ENCODE assay signal across 8 cellular contexts in the genomic region with DNA sequence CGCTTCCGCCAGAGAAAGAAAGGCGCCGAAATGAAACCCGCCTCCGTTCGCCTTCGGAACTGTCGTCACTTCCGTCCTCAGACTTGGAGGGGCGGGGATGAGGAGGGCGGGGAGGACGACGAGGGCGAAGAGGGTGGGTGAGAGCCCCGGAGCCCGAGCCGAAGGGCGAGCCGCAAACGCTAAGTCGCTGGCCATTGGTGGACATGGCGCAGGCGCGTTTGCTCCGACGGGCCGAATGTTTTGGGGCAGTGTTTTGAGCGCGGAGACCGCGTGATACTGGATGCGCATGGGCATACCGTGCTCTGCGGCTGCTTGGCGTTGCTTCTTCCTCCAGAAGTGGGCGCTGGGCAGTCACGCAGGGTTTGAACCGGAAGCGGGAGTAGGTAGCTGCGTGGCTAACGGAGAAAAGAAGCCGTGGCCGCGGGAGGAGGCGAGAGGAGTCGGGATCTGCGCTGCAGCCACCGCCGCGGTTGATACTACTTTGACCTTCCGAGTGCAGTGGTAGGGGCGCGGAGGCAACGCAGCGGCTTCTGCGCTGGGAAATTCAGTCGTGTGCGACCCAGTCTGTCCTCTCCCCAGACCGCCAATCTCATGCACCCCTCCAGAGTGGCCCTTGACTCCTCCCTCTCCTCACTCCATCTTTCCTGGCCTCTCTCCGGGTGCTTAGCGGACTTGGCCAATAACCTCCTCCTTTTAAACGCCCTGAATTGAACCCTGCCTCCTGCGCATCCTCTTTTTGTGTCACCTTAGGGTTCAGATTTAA. TPM values are rescaled to one million over a fixed set of nuclear protein-coding genes. Genes with fewer than 3 reads are reported as not detected.
A peak's percentile ranks its signal among the peaks of the same experiment; 100 is the strongest.
DNase-seq lines count a peak whose midpoint lies in the region; ATAC-seq, FAIRE-seq and TF ChIP-seq lines count a peak whose summit lies in the region.

A gene with protein sequence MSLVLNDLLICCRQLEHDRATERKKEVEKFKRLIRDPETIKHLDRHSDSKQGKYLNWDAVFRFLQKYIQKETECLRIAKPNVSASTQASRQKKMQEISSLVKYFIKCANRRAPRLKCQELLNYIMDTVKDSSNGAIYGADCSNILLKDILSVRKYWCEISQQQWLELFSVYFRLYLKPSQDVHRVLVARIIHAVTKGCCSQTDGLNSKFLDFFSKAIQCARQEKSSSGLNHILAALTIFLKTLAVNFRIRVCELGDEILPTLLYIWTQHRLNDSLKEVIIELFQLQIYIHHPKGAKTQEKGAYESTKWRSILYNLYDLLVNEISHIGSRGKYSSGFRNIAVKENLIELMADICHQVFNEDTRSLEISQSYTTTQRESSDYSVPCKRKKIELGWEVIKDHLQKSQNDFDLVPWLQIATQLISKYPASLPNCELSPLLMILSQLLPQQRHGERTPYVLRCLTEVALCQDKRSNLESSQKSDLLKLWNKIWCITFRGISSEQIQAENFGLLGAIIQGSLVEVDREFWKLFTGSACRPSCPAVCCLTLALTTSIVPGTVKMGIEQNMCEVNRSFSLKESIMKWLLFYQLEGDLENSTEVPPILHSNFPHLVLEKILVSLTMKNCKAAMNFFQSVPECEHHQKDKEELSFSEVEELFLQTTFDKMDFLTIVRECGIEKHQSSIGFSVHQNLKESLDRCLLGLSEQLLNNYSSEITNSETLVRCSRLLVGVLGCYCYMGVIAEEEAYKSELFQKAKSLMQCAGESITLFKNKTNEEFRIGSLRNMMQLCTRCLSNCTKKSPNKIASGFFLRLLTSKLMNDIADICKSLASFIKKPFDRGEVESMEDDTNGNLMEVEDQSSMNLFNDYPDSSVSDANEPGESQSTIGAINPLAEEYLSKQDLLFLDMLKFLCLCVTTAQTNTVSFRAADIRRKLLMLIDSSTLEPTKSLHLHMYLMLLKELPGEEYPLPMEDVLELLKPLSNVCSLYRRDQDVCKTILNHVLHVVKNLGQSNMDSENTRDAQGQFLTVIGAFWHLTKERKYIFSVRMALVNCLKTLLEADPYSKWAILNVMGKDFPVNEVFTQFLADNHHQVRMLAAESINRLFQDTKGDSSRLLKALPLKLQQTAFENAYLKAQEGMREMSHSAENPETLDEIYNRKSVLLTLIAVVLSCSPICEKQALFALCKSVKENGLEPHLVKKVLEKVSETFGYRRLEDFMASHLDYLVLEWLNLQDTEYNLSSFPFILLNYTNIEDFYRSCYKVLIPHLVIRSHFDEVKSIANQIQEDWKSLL (N-terminal part only) (plus strand): TSS at position 382 of the 763 bp plus-strand sequence. CDS start 4,558 bp downstream, outside the sequence.

- TF ChIP-seq CTCF in AG04450 (IDR thresholded peaks at IDR 0.05; ENCODE audit: low read depth, low read length) (peak; percentile 85), VCaP (conservative IDR thresholded peaks at IDR 0.05) (peak; percentile 92), bronchial epithelial cell (IDR thresholded peaks at IDR 0.05; ENCODE audit: insufficient read depth, low read length, severe bottlenecking) (peak; percentile 94)

- H3K27ac ChIP-seq in AG04450 (ENCODE audit: low read depth, low read length) (peak within 1 kb of the TSS; percentile 96), VCaP (peak within 1 kb of the TSS; percentile 89)

- peak within 1 kb of the TSS; percentile 86 for H3K4me3 ChIP-seq in AG04450 (ENCODE audit: low read depth, low read length)
- H3K4me3 ChIP-seq in bronchial epithelial cell (ENCODE audit: low read depth, low read length) = peak within 1 kb of the TSS; percentile 66

- POLR2A ChIA-PET in AG04450 (lab: Yijun Ruan, JAX) = interaction anchor here (0.7 to 2.0 kb wide), 5 partner anchors 14 to 442 kb away, joined by 3 to 5 read pairs (median 3); a partner anchor contains a TSS

- peak; percentile 52 for FAIRE-seq in bronchial epithelial cell (lab: Jason Lieb, UNC)

- CTCF ChIA-PET in AG04450 (lab: Charles Lee) = interaction anchor here (0.5 to 2.4 kb wide), 14 partner anchors 10 to 431 kb away, joined by 3 to 9 read pairs (median 4); a partner anchor contains a TSS

- DNase-seq in AG04450 (ENCODE audit: low read depth, low spot score) (peak; percentile 99), NCI-H2196 (lab: John Stamatoyannopoulos, UW; ENCODE audit: unreplicated experiment) (peak; percentile 99), bronchial epithelial cell (ENCODE audit: low read depth) (peak; percentile 96), iPS-NIHi7 (ENCODE audit: extremely low spot score) (peak; percentile 96), smooth muscle cell of the brain vasculature (ENCODE audit: low read depth, low spot score) (peak; percentile 97)

- peak; percentile 79 for ATAC-seq in GM18870 (IDR thresholded peaks at IDR 0.05; ENCODE audit: unreplicated experiment)
- ATAC-seq in HG03135 (IDR thresholded peaks at IDR 0.05; ENCODE audit: unreplicated experiment) = peak; percentile 78

- no peaks in the 10 kb centered on the region for H3K27me3 ChIP-seq in AG04450 (ENCODE audit: control insufficient read depth, insufficient read depth, low read length)
- H3K27me3 ChIP-seq in bronchial epithelial cell (ENCODE audit: control insufficient read depth, insufficient read depth, low read length) = no peaks in the 10 kb centered on the region

- H3K9me3 ChIP-seq in AG04450 (ENCODE audit: control insufficient read depth, insufficient read depth, low read length) = no peaks in the 10 kb centered on the region

- H3K36me3 ChIP-seq in bronchial epithelial cell (ENCODE audit: control insufficient read depth, insufficient read depth, low read length) = no peaks in the 10 kb centered on the region

RNA-seq across cellular contexts. Expression of the gene that starts here (rescaled TPM):
- 34.1 and 53.2 TPM in 2 replicates for polyA plus RNA-seq in AG04450 (2011; rRNA removed)
- polyA minus RNA-seq in AG04450 (2011; rRNA and poly(A)+ RNA removed) = 118 and 146 TPM in 2 replicates
- total RNA-seq in bronchial epithelial cell = 37.8 and 39.8 TPM in 2 replicates

Comparison
In these comparisons a context has a peak if more than half of its experiments do, and no peak if none do; other contexts are left out.
1. Peak in every context shown above with its lines: DNase-seq, ATAC-seq, H3K4me3 ChIP-seq and H3K27ac ChIP-seq.